8 cellular contexts compared by ENCODE assay signal in genomic region chr7:99375070-99375807, GRCh38. TPM values are rescaled to one million over a fixed set of nuclear protein-coding genes. Genes with fewer than 3 reads are reported as not detected.
DNase-seq lines count a peak whose midpoint lies in the region; ATAC-seq and TF ChIP-seq lines count a peak whose summit lies in the region.

No MANE protein-coding gene starts in this region.

- no peak for TF ChIP-seq CTCF in C4-2B (conservative IDR thresholded peaks at IDR 0.05)
- no peak for TF ChIP-seq CTCF in foreskin keratinocyte (conservative IDR thresholded peaks at IDR 0.05)
- no peak for TF ChIP-seq CTCF in neural crest cell (conservative IDR thresholded peaks at IDR 0.05)
- no peak for TF ChIP-seq CTCF in tibial artery (IDR thresholded peaks at IDR 0.05)

- no peaks in the 10 kb centered on the region for H3K27me3 ChIP-seq in foreskin keratinocyte
- no peaks in the 10 kb centered on the region for H3K27me3 ChIP-seq in tibial artery

- no peaks in the 10 kb centered on the region for H3K9me3 Mint-ChIP-seq in neural crest cell

- ATAC-seq in HG03439 (IDR thresholded peaks at IDR 0.05; ENCODE audit: unreplicated experiment): peak; percentile 42
- peak; percentile 50 for ATAC-seq in foreskin keratinocyte

- no peaks in the 10 kb centered on the region for H3K9me3 ChIP-seq in tibial artery

- H3K4me1 Mint-ChIP-seq in neural crest cell: peaks cover 24% of the 10 kb centered on the region

- H3K4me1 ChIP-seq in foreskin keratinocyte (peaks cover 17% of the 10 kb centered on the region), tibial artery (peaks cover 0 to 47% (median 27%) of the 10 kb centered on the region in 4 donors)

- peak; percentile 72 for DNase-seq in GM19238 (ENCODE audit: insufficient read length, low spot score)
- DNase-seq in RPMI8226: peak; percentile 90
- DNase-seq in activated gamma-delta T cell treated with Interleukin-2 at 50 U/mL for 16 hours: peak; percentile 56
- DNase-seq in foreskin keratinocyte: peak in 1 of 2 donors; percentile 75
- DNase-seq in neural crest cell (ENCODE audit: low read depth, low spot score): peak; percentile 30
- DNase-seq in tibial artery: peak; percentile 77 to 91

- peaks cover 5% of the 10 kb centered on the region for H3K27me3 Mint-ChIP-seq in neural crest cell (ENCODE audit: low read depth)

- peak overlapping the region; percentile 79 for H3K27ac ChIP-seq in C4-2B
- no peak overlapping the region for H3K27ac ChIP-seq in foreskin keratinocyte
- peak overlapping the region; percentile 90 to 93 for H3K27ac ChIP-seq in tibial artery

- peak overlapping the region; percentile 31 for H3K4me3 Mint-ChIP-seq in neural crest cell

- H3K36me3 ChIP-seq in tibial artery: peaks cover 0 to 14% (median 11%) of the 10 kb centered on the region in 3 donors

- H3K4me3 ChIP-seq in tibial artery: peak overlapping the region; percentile 92 to 99

- H3K27ac Mint-ChIP-seq in neural crest cell (ENCODE audit: unreplicated experiment): no peak overlapping the region

- intact Hi-C loops in tibial artery (cut with DNase I; ENCODE audit: low total_unique reads): no loop called here

- no peaks in the 10 kb centered on the region for H3K36me3 Mint-ChIP-seq in neural crest cell (ENCODE audit: low read depth)

RNA-seq across cellular contexts. Expression of gene ARPC1B, which starts 0.7 kb away (rescaled TPM):
- total RNA-seq in foreskin keratinocyte: 408 and 428 TPM in 2 replicates
- polyA plus RNA-seq in foreskin keratinocyte: 430 and 517 TPM in 2 replicates
- total RNA-seq in neural crest cell: 67.7 and 71.6 TPM in 2 replicates

RNA-seq across cellular contexts. Expression of gene PDAP1, which starts 33.2 kb away (rescaled TPM):
- total RNA-seq in foreskin keratinocyte: 126 and 147 TPM in 2 replicates
- polyA plus RNA-seq in foreskin keratinocyte: 288 and 315 TPM in 2 replicates
- 146 and 155 TPM in 2 replicates for total RNA-seq in neural crest cell

RNA-seq across cellular contexts. Expression of gene BUD31, which starts 33.5 kb away (rescaled TPM):
- total RNA-seq in foreskin keratinocyte: 111 and 122 TPM in 2 replicates
- polyA plus RNA-seq in foreskin keratinocyte: 140 and 156 TPM in 2 replicates
- 107 and 108 TPM in 2 replicates for total RNA-seq in neural crest cell

RNA-seq across cellular contexts. Expression of gene ARPC1A, which starts 49.5 kb away (rescaled TPM):
- total RNA-seq in foreskin keratinocyte: 216 and 240 TPM in 2 replicates
- 184 and 201 TPM in 2 replicates for polyA plus RNA-seq in foreskin keratinocyte
- total RNA-seq in neural crest cell: 214 and 216 TPM in 2 replicates
